Comparison of ENCODE assay signal across 9 cellular contexts in the genomic region with DNA sequence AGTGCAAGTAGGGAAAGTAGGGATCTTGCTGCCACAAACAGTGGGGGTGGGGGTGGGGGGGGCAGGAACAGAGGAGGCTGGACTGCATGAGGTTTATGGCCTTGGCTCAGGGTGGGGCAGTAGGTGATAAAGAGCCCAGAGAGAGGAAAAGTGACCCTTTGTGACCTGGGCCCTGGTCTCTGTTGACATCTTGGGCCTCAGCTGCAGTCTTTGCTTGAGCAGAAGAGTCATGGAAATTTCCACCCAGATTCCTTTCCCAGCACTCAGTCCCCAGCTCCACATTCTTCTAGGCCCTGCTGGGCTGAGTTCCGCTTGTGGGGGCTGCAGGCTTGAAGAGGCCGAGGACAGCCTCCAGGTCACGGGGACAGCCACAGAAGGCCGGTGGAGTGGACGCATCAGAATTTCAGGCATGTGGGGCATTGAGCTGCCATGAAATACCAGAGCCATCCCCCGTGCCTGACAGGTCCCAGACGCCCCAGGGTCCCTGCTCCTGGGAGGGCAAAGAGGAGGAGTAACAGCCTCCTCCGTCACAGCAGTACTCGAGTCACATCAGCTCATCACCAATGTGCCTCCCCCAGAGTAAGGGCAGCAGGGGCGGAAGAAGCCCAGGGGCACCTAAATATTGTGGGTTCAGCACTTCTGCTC. TPM values are rescaled to one million over a fixed set of nuclear protein-coding genes. Genes with fewer than 3 reads are reported as not detected.
DNase-seq lines count a peak whose midpoint lies in the region; ATAC-seq and TF ChIP-seq lines count a peak whose summit lies in the region.
"Had no signal": no experiment of that assay in that cellular context is flagged by ENCODE, and none has a peak within 500 bp of the region (broad histone marks: within the 10 kb centered on the region; RNA-seq: fewer than 3 reads in every experiment).

No MANE protein-coding gene starts in this region.

- no peak for TF ChIP-seq CTCF in choroid plexus epithelial cell (conservative IDR thresholded peaks at IDR 0.05; ENCODE audit: low read depth, low read length)
- TF ChIP-seq CTCF in right lobe of liver (IDR thresholded peaks at IDR 0.05), result no peak

- H3K27me3 ChIP-seq in HUES48 (ENCODE audit: control insufficient read depth, insufficient read depth, low read length), result no peaks in the 10 kb centered on the region
- no peaks in the 10 kb centered on the region for H3K27me3 ChIP-seq in right lobe of liver

- DNase-seq in choroid plexus epithelial cell (ENCODE audit: low read depth) (peak; percentile 87), right lobe of liver (peak in 2 of 3 donors; percentile 57 to 62), NCI-H69 (lab: John Stamatoyannopoulos, UW) (no peak)
- DNase-seq in stimulated activated CD4-positive, alpha-beta T cell treated with anti-CD3 and anti-CD28 coated beads, Interleukin-1b, Interleukin-23, amount 100 ng/mL, for 48 hours, result no peak
- DNase-seq: stimulated activated CD4-positive, alpha-beta T cell treated with anti-CD3 and anti-CD28 coated beads, Interleukin-12 subunit alpha, Interleukin-12 subunit beta, amount 100 ng/mL, for 4 hours had no signal

- H3K9ac ChIP-seq in HUES48 (ENCODE audit: low read depth, low read length), result no peak overlapping the region; the same call in 1 of the 2 replicates

- intact Hi-C loops in right lobe of liver (cut with DNase I), result no loop called here

- H3K36me3 ChIP-seq in HUES48 (ENCODE audit: control insufficient read depth, insufficient read depth, low read length) (no peaks in the 10 kb centered on the region), right lobe of liver (no peaks in the 10 kb centered on the region)

- peaks cover 76% of the 10 kb centered on the region for H3K4me1 ChIP-seq in HUES48 (ENCODE audit: control insufficient read depth, insufficient read depth, low read length)
- peaks cover 0 to 41% (median 31%) of the 10 kb centered on the region in 4 donors for H3K4me1 ChIP-seq in right lobe of liver

- H3K4me3 ChIP-seq in HUES48 (ENCODE audit: low read depth, low read length) (no peak overlapping the region), choroid plexus epithelial cell (ENCODE audit: low read depth, low read length) (no peak overlapping the region), right lobe of liver (no peak overlapping the region)

- WGBS in right lobe of liver (ENCODE audit: insufficient coverage, low coverage, low lambda C conversion rate, missing lambda C conversion rate), result 80% methylated on average over 1 of the region's 10 CpGs

- no peak for TF ChIP-seq POLR2A in right lobe of liver (IDR thresholded peaks at IDR 0.05)

- no peaks in the 10 kb centered on the region for H3K9me3 ChIP-seq in HUES48 (ENCODE audit: control insufficient read depth, insufficient read depth, low read length)
- no peaks in the 10 kb centered on the region for H3K9me3 ChIP-seq in right lobe of liver

- H3K27ac ChIP-seq in HUES48 (ENCODE audit: low read depth, low read length) (peak overlapping the region; percentile 93), right lobe of liver (peak overlapping the region in 2 of 3 donors; percentile 94 to 100), temporal lobe (ENCODE audit: low read depth, low read length) (peak overlapping the region; percentile 100)

- ATAC-seq in right lobe of liver, result no peak
- no peak for ATAC-seq in GM18861 (IDR thresholded peaks at IDR 0.05; ENCODE audit: unreplicated experiment)
- no peak for ATAC-seq in GM18867 (IDR thresholded peaks at IDR 0.05; ENCODE audit: unreplicated experiment)

RNA-seq across cellular contexts. Expression of a gene that starts 9.7 kb away (rescaled TPM):
- total RNA-seq in right lobe of liver (1,000 to 10,000 TPM; 2,716 to 5,163 (median 3,933) TPM), temporal lobe (8,183 TPM)

RNA-seq across cellular contexts. Expression of a gene that starts 35.7 kb away (rescaled TPM):
- total RNA-seq in right lobe of liver (10 to 100 TPM; 51.3 to 82.3 (median 57.0) TPM), temporal lobe (34.2 TPM)

Comparison
In these comparisons a context has a peak if more than half of its experiments do, and no peak if none do; other contexts are left out.
1. DNase-seq: peak in choroid plexus epithelial cell (single experiment) and right lobe of liver (2 of 3); none in stimulated activated CD4-positive, alpha-beta T cell treated with anti-CD3 and anti-CD28 coated beads, Interleukin-1b, Interleukin-23, amount 100 ng/mL, for 48 hours (single experiment) and NCI-H69 (single experiment).
2. Peak in every context shown above with its lines, with median percentiles within 50 percentile points of each other: H3K27ac ChIP-seq.